Comparison of ENCODE assay signal across 13 cellular contexts in the genomic region with DNA sequence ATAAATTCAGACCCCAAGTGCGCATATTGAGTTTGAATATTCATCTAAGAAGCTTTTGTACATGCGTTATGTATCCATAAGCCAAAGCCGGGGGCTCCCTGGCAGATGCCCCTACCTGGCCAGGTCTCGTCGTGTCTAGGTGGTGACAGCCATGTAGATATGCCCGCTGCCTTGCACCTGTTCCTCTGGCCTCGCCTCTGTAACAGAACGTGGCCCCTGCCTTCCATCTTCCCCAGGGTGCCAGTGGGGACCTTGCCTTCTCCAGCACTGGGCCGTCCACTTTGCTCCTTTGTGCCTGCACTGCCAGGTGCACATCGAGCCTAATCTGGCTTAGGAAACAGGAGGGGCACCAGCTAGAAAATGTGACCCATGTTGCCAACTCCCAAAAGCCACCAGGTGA.
"Had no signal": no experiment of that assay in that cellular context is flagged by ENCODE, and none has a peak within 500 bp of the region (broad histone marks: within the 10 kb centered on the region; RNA-seq: fewer than 3 reads in every experiment).

No MANE protein-coding gene starts in this region.

- H3K4me1 Mint-ChIP-seq: memory B cell had no signal

- H3K27ac ChIP-seq: left ventricle myocardium inferior, lower lobe of right lung, tibial artery, upper lobe of right lung, vagina had no signal

- H3K27me3 ChIP-seq: tibial artery, upper lobe of right lung, vagina had no signal

- ATAC-seq: esophagus mucosa, lower lobe of right lung, upper lobe of right lung had no signal

- H3K9me3 Mint-ChIP-seq: memory B cell had no signal

- H3K27ac Mint-ChIP-seq: memory B cell, nephron progenitor cell had no signal

- H3K36me3 ChIP-seq: left ventricle myocardium inferior, lower lobe of right lung, tibial artery, upper lobe of right lung, vagina had no signal

- H3K4me3 Mint-ChIP-seq: memory B cell, nephron progenitor cell had no signal

- H3K4me1 ChIP-seq: upper lobe of right lung had no signal

- H3K9me3 ChIP-seq: left ventricle myocardium inferior, lower lobe of right lung, tibial artery, upper lobe of right lung had no signal

- H3K36me3 Mint-ChIP-seq: memory B cell had no signal

- H3K4me3 ChIP-seq: left ventricle myocardium inferior, lower lobe of right lung, tibial artery, upper lobe of right lung, vagina had no signal

- DNase-seq: effector memory CD4-positive, alpha-beta T cell; islet precursor cell; left ventricle myocardium inferior; lower lobe of right lung; midbrain; nephron progenitor cell; stimulated activated CD4-positive, alpha-beta T cell treated with anti-CD3 and anti-CD28 coated beads, Interleukin-2, amount 100 ng/mL, for 48 hours; stimulated activated naive CD4-positive, alpha-beta T cell treated with Interleukin-2 at 50 U/mL for 16 hours; upper lobe of right lung had no signal
